Comparison of ENCODE assay signal across 29 cellular contexts in the genomic region with DNA sequence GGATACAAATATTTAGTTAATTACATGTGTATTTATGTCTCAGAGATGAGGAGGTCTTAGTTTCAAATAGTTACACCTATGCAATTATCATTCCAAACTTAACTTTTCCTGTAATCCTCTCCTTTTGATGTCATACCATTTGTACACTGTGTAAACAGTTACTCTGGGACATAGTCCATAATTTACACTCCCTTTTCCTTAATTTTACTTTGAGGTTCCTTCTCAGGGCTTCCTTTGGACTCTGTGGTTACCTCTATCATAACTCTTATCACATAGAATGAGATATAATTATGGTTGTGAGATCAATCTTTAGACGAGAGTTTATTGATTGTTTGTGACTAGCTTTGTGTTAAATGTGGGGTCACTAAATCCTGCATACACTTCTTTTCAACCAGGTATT.
"Had no signal": no experiment of that assay in that cellular context is flagged by ENCODE, and none has a peak within 500 bp of the region (broad histone marks: within the 10 kb centered on the region; RNA-seq: fewer than 3 reads in every experiment).

No MANE protein-coding gene starts in this region.

- H3K27me3 ChIP-seq: ascending aorta, cardiac muscle cell had no signal

- H3K4me1 ChIP-seq: ascending aorta had no signal

- DNase-seq: activated B cell treated with CpG ODN at 0.5 μM for 24 hours; activated CD4-positive, alpha-beta memory T cell treated with anti-CD3 and anti-CD28 coated beads, Interleukin-2, amount 10 ng/mL, durations not matched to agents 7 days and 5 days; activated CD4-positive, alpha-beta T cell treated with anti-CD3 and anti-CD28 coated beads for 1 hour; activated CD4-positive, alpha-beta T cell treated with anti-CD3 and anti-CD28 coated beads for 36 hours; activated CD4-positive, alpha-beta T cell treated with anti-CD3 and anti-CD28 coated beads for 48 hours; activated CD4-positive, alpha-beta T cell treated with anti-CD3 and anti-CD28 coated beads, Interleukin-2, amount 10 ng/mL, durations not matched to agents 7 days and 5 days; activated CD4-positive, alpha-beta T cell treated with anti-CD3 and anti-CD28 coated beads, Interleukin-2, amount 50 U/mL, for 48 hours; activated CD8-positive, alpha-beta memory T cell treated with anti-CD3 and anti-CD28 coated beads for 24 hours; activated CD8-positive, alpha-beta memory T cell treated with anti-CD3 and anti-CD28 coated beads, Interleukin-2, amount 10 ng/mL, durations not matched to agents 7 days and 5 days; activated CD8-positive, alpha-beta memory T cell treated with anti-CD3 and anti-CD28 coated beads, Interleukin-2, amount 50 U/mL, for 48 hours; activated CD8-positive, alpha-beta T cell treated with anti-CD3 and anti-CD28 coated beads, Interleukin-2, amount 10 ng/mL, durations not matched to agents 7 days and 5 days; activated effector memory CD4-positive, alpha-beta T cell treated with Interleukin-2 at 50 U/mL for 16 hours; activated gamma-delta T cell; activated naive CD4-positive, alpha-beta T cell treated with anti-CD3 and anti-CD28 coated beads, Interleukin-2, amount 10 ng/mL, durations not matched to agents 7 days and 5 days; activated naive CD4-positive, alpha-beta T cell treated with Interleukin-2 at 50 U/mL for 16 hours; activated naive CD8-positive, alpha-beta T cell treated with anti-CD3 and anti-CD28 coated beads, Interleukin-2, amount 10 ng/mL, durations not matched to agents 7 days and 5 days; activated naive CD8-positive, alpha-beta T cell treated with anti-CD3 and anti-CD28 coated beads, Interleukin-2, amount 50 U/mL, for 24 hours; activated T-cell treated with anti-CD3 and anti-CD28 coated beads, Interleukin-2, amount 50 U/mL, for 24 hours; activated T-cell treated with anti-CD3 and anti-CD28 coated beads, Interleukin-2, amount 50 U/mL, for 48 hours; amygdala; anterior cingulate cortex; caudate nucleus; cerebellar nuclear complex; T-helper 1 cell; T-helper 2 cell; T-helper 9 cell had no signal

- H3K9me3 ChIP-seq: ascending aorta had no signal

- H3K36me3 ChIP-seq: ascending aorta, cardiac muscle cell had no signal

- H3K4me3 ChIP-seq: ascending aorta, cardiac muscle cell had no signal

- ATAC-seq: activated CD4-positive, alpha-beta T cell treated with anti-CD3 and anti-CD28 coated beads for 36 hours; activated CD8-positive, alpha-beta memory T cell treated with anti-CD3 and anti-CD28 coated beads, Interleukin-2, amount 10 ng/mL, durations not matched to agents 7 days and 5 days; activated CD8-positive, alpha-beta T cell treated with anti-CD3 and anti-CD28 coated beads, Interleukin-2, amount 10 ng/mL, durations not matched to agents 7 days and 5 days; activated naive CD8-positive, alpha-beta T cell treated with anti-CD3 and anti-CD28 coated beads, Interleukin-2, amount 50 U/mL, for 24 hours had no signal

- H3K27ac ChIP-seq: ascending aorta, cardiac muscle cell, VCaP had no signal
